Comparison of ENCODE assay signal across 1 cellular context in genomic region chr3:138329127-138329983, GRCh38.
A peak's percentile ranks its signal among the peaks of the same experiment; 100 is the strongest.
TF ChIP-seq lines count a peak whose summit lies in the region.

Gene NME9 (minus strand): TSS chr3:138329851. CDS start chr3:138329335, 516 bp downstream.

TF ChIP-seq in HepG2, 621 proteins besides CTCF, POLR2A, EP300 and RAD21 (continued from another document and continues in another):
- TF ChIP-seq, protein P1, sequence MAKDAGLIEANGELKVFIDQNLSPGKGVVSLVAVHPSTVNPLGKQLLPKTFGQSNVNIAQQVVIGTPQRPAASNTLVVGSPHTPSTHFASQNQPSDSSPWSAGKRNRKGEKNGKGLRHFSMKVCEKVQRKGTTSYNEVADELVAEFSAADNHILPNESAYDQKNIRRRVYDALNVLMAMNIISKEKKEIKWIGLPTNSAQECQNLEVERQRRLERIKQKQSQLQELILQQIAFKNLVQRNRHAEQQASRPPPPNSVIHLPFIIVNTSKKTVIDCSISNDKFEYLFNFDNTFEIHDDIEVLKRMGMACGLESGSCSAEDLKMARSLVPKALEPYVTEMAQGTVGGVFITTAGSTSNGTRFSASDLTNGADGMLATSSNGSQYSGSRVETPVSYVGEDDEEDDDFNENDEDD (CRISPR knock-in tag; IDR thresholded peaks at IDR 0.05; ENCODE audit: borderline replicate concordance): peak; percentile 10; the same call in 1 of the 2 replicates
- TF ChIP-seq ZMYM3 (CRISPR knock-in tag; IDR thresholded peaks at IDR 0.05): peak; percentile 14; the same call in 1 of the 2 replicates
- peak; percentile 55; the same call in 1 of the 2 replicates for TF ChIP-seq ZFX (CRISPR knock-in tag; IDR thresholded peaks at IDR 0.05; ENCODE audit: low read depth)
- TF ChIP-seq ZNF510 (CRISPR knock-in tag; IDR thresholded peaks at IDR 0.05; ENCODE audit: low read depth): 0 out of 2 replicates have a peak, but pooled peaks have one; percentile 48
- no peak for TF ChIP-seq PREB (CRISPR knock-in tag; IDR thresholded peaks at IDR 0.05)
- 0 out of 2 replicates have a peak, but pooled peaks have one; percentile 73 for TF ChIP-seq KLF9 (CRISPR knock-in tag; IDR thresholded peaks at IDR 0.05; ENCODE audit: low read depth)
- no peak for TF ChIP-seq BCLAF1 (IDR thresholded peaks at IDR 0.05)
- no peak for TF ChIP-seq GPN1 (CRISPR knock-in tag; IDR thresholded peaks at IDR 0.05; ENCODE audit: borderline replicate concordance)
- TF ChIP-seq PRDM10 (CRISPR knock-in tag; IDR thresholded peaks at IDR 0.05; ENCODE audit: low read depth): no peak
- TF ChIP-seq, protein P2, sequence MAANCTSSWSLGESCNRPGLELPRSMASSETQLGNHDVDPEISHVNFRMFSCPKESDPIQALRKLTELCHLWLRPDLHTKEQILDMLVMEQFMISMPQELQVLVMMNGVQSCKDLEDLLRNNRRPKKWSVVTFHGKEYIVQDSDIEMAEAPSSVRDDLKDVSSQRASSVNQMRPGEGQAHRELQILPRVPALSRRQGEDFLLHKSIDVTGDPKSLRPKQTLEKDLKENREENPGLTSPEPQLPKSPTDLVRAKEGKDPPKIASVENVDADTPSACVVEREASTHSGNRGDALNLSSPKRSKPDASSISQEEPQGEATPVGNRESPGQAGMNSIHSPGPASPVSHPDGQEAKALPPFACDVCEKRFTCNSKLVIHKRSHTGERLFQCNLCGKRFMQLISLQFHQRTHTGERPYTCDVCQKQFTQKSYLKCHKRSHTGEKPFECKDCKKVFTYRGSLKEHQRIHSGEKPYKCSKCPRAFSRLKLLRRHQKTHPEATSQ (CRISPR knock-in tag; IDR thresholded peaks at IDR 0.05; ENCODE audit: borderline replicate concordance): no peak; the same call in 1 of the 2 replicates
- no peak for TF ChIP-seq NCOR1 (IDR thresholded peaks at IDR 0.05; ENCODE audit: borderline replicate concordance, low read length)
- no peak for TF ChIP-seq LBX2 (CRISPR knock-in tag; IDR thresholded peaks at IDR 0.05; ENCODE audit: borderline replicate concordance)
- TF ChIP-seq, protein P3, sequence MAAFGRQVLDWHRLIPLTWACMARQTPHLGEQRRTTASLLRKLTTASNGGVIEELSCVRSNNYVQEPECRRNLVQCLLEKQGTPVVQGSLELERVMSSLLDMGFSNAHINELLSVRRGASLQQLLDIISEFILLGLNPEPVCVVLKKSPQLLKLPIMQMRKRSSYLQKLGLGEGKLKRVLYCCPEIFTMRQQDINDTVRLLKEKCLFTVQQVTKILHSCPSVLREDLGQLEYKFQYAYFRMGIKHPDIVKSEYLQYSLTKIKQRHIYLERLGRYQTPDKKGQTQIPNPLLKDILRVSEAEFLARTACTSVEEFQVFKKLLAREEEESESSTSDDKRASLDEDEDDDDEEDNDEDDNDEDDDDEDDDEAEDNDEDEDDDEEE (CRISPR knock-in tag; IDR thresholded peaks at IDR 0.05): 0 out of 2 replicates have a peak, but pooled peaks have one; percentile 30
- no peak for TF ChIP-seq CERS6 (CRISPR knock-in tag; IDR thresholded peaks at IDR 0.05)
- no peak for TF ChIP-seq CHD2 (IDR thresholded peaks at IDR 0.05; ENCODE audit: low read depth, low read length)
- TF ChIP-seq, protein P4, sequence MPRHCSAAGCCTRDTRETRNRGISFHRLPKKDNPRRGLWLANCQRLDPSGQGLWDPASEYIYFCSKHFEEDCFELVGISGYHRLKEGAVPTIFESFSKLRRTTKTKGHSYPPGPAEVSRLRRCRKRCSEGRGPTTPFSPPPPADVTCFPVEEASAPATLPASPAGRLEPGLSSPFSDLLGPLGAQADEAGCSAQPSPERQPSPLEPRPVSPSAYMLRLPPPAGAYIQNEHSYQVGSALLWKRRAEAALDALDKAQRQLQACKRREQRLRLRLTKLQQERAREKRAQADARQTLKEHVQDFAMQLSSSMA (CRISPR knock-in tag; IDR thresholded peaks at IDR 0.05): no peak
- no peak for TF ChIP-seq ZNF567 (CRISPR knock-in tag; IDR thresholded peaks at IDR 0.05; ENCODE audit: borderline replicate concordance)
- peak; percentile 87 for TF ChIP-seq ZNF777 (CRISPR knock-in tag; IDR thresholded peaks at IDR 0.05)
- no peak for TF ChIP-seq HNRNPK (IDR thresholded peaks at IDR 0.05; ENCODE audit: low read depth, low read length, poor library complexity, severe bottlenecking)
- TF ChIP-seq ZFP36L1 (CRISPR knock-in tag; IDR thresholded peaks at IDR 0.05): peak; percentile 60; the same call in 1 of the 2 replicates
- TF ChIP-seq YY1 (IDR thresholded peaks at IDR 0.05; ENCODE audit: insufficient read depth, insufficient replicate concordance, low read depth, low read length): no peak
- TF ChIP-seq ZNF501 (CRISPR knock-in tag; IDR thresholded peaks at IDR 0.05): peak; percentile 77
- TF ChIP-seq POLR2G (IDR thresholded peaks at IDR 0.05; ENCODE audit: low read depth, low read length): no peak
- 0 out of 2 replicates have a peak, but pooled peaks have one; percentile 57 for TF ChIP-seq ZNF790 (CRISPR knock-in tag; IDR thresholded peaks at IDR 0.05; ENCODE audit: borderline replicate concordance)
- no peak; the same call in 1 of the 2 replicates for TF ChIP-seq SPEN (CRISPR knock-in tag; IDR thresholded peaks at IDR 0.05; ENCODE audit: low read depth)
- TF ChIP-seq ZNF607 (CRISPR knock-in tag; IDR thresholded peaks at IDR 0.05; ENCODE audit: borderline replicate concordance): no peak
- TF ChIP-seq, protein P5, sequence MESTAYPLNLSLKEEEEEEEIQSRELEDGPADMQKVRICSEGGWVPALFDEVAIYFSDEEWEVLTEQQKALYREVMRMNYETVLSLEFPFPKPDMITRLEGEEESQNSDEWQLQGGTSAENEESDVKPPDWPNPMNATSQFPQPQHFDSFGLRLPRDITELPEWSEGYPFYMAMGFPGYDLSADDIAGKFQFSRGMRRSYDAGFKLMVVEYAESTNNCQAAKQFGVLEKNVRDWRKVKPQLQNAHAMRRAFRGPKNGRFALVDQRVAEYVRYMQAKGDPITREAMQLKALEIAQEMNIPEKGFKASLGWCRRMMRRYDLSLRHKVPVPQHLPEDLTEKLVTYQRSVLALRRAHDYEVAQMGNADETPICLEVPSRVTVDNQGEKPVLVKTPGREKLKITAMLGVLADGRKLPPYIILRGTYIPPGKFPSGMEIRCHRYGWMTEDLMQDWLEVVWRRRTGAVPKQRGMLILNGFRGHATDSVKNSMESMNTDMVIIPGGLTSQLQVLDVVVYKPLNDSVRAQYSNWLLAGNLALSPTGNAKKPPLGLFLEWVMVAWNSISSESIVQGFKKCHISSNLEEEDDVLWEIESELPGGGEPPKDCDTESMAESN (CRISPR knock-in tag; conservative IDR thresholded peaks at IDR 0.05): peak; percentile 68; the same call in 1 of the 2 replicates
- peak; percentile 71 for TF ChIP-seq ELF3 (CRISPR knock-in tag; IDR thresholded peaks at IDR 0.05)
- TF ChIP-seq CENPBD1 (CRISPR knock-in tag; IDR thresholded peaks at IDR 0.05; ENCODE audit: borderline replicate concordance, low read depth): no peak
- TF ChIP-seq NFYB (CRISPR knock-in tag; IDR thresholded peaks at IDR 0.05): peak; percentile 61; the same call in 1 of the 2 replicates
- TF ChIP-seq, protein P6, sequence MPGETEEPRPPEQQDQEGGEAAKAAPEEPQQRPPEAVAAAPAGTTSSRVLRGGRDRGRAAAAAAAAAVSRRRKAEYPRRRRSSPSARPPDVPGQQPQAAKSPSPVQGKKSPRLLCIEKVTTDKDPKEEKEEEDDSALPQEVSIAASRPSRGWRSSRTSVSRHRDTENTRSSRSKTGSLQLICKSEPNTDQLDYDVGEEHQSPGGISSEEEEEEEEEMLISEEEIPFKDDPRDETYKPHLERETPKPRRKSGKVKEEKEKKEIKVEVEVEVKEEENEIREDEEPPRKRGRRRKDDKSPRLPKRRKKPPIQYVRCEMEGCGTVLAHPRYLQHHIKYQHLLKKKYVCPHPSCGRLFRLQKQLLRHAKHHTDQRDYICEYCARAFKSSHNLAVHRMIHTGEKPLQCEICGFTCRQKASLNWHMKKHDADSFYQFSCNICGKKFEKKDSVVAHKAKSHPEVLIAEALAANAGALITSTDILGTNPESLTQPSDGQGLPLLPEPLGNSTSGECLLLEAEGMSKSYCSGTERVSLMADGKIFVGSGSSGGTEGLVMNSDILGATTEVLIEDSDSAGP (CRISPR knock-in tag; IDR thresholded peaks at IDR 0.05; ENCODE audit: borderline replicate concordance): peak; percentile 68; the same call in 1 of the 2 replicates
- TF ChIP-seq ZFP37 (CRISPR knock-in tag; IDR thresholded peaks at IDR 0.05; ENCODE audit: borderline replicate concordance): no peak
- no peak for TF ChIP-seq ZZZ3 (CRISPR knock-in tag; IDR thresholded peaks at IDR 0.05; ENCODE audit: borderline replicate concordance)
- peak; percentile 71 for TF ChIP-seq SAP130 (CRISPR knock-in tag; IDR thresholded peaks at IDR 0.05; ENCODE audit: low read depth)
- no peak for TF ChIP-seq ZBTB20 (CRISPR knock-in tag; IDR thresholded peaks at IDR 0.05; ENCODE audit: borderline replicate concordance, low read depth)
- TF ChIP-seq SCMH1 (CRISPR knock-in tag; IDR thresholded peaks at IDR 0.05; ENCODE audit: borderline replicate concordance): no peak
- peak; percentile 77 for TF ChIP-seq ZNF563 (CRISPR knock-in tag; IDR thresholded peaks at IDR 0.05)
- no peak for TF ChIP-seq ZNF784 (CRISPR knock-in tag; IDR thresholded peaks at IDR 0.05; ENCODE audit: borderline replicate concordance)
